15 cellular contexts compared by ENCODE assay signal in the genomic region with DNA sequence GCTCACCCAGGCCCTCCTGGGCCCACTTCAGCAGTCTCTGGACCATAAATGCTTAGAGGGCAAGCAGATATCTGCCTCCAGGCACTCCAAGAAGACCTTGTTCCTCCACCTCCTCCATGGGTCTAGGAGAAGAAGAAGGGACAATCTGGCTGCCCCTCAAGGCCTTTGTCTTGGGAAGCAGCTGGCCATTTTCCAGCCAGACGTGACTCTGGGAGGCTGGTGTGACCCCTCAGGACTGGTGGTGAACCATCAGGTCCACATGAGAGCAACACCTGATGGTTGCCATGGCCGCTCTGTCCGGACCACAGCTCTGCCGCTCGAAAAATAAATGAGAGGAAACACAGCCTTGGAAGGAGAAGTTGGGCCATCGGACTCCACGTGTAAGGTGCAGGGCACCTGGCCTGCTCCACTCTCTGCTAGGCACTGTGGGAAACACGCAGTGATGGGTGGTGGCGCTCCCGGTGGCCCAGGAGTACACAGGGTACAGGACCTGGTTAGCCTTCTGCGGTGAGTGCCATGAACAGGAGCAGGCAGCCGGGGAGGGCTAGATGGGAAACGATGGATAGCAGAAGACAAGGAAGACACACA. TPM values are rescaled to one million over a fixed set of nuclear protein-coding genes. Genes with fewer than 3 reads are reported as not detected.
"Had no signal": no experiment of that assay in that cellular context is flagged by ENCODE, and none has a peak within 500 bp of the region (broad histone marks: within the 10 kb centered on the region; RNA-seq: fewer than 3 reads in every experiment).

No MANE protein-coding gene starts in this region.

- H3K36me3 ChIP-seq: prostate gland, right lobe of liver, thoracic aorta, tibial nerve, upper lobe of right lung, vagina had no signal

- H3K27ac ChIP-seq: dorsolateral prefrontal cortex, prostate gland, right lobe of liver, thoracic aorta, upper lobe of right lung, vagina had no signal

- ATAC-seq: left lobe of liver; naive thymus-derived CD8-positive, alpha-beta T cell; stimulated activated naive B cell treated with anti-CD40 and anti-IgM and Interleukin-4, amounts not matched to agents 10 μg/mL and 1 μg/mL and 100 μg/mL, for 72 hours; upper lobe of right lung had no signal

- H3K4me3 ChIP-seq: dorsolateral prefrontal cortex, prostate gland, right lobe of liver, thoracic aorta, tibial nerve, upper lobe of right lung, vagina had no signal

- DNase-seq: dorsolateral prefrontal cortex; effector CD4-positive, alpha-beta T cell; retina; right lobe of liver; small intestine; stimulated activated CD4-positive, alpha-beta T cell treated with anti-CD3 and anti-CD28 coated beads, Interleukin-15, amount 100 ng/mL, for 24 hours; stimulated activated CD4-positive, alpha-beta T cell treated with anti-CD3 and anti-CD28 coated beads, Interleukin-2, amount 100 ng/mL, for 48 hours; stimulated activated naive B cell treated with anti-CD40 and anti-IgM and Interleukin-4, amounts not matched to agents 10 μg/mL and 1 μg/mL and 100 μg/mL, for 72 hours; upper lobe of right lung had no signal

- H3K9me3 ChIP-seq: prostate gland, right lobe of liver, thoracic aorta, tibial nerve, upper lobe of right lung, vagina had no signal

- H3K27me3 ChIP-seq: right lobe of liver, tibial nerve, vagina had no signal

- H3K4me1 ChIP-seq: right lobe of liver, upper lobe of right lung had no signal

RNA-seq across cellular contexts. Expression of a gene that starts 3.0 kb away (rescaled TPM):
- polyA plus RNA-seq: naive thymus-derived CD8-positive, alpha-beta T cell had no signal
